Comparison of ENCODE assay signal across 19 cellular contexts in the genomic region with DNA sequence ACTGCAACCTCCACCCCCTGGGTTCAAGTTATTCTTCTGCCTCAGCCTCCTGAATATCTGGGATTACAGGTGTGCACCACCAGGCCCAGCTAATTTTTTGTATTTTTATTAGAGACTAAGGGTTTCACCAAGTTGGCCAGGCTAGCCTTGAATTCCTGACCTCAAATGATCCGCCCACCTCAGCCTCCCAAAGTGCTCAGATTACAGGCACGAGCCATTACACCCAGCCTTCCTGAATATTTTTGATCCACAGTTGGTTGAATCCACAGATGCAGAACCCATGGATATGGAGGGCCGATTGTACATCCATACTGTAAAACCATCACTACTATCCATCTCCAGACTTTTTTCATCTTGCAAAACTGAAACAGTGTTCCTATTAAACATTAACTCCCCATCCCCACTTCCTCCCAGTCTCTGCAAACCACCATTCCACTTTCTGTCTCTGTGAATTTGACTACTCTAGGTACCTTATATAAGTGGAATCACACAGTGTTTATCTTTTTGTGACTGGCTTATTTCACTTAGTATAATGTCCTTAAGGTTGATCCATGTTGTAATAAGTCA.
"Had no signal": no experiment of that assay in that cellular context is flagged by ENCODE, and none has a peak within 500 bp of the region (broad histone marks: within the 10 kb centered on the region; RNA-seq: fewer than 3 reads in every experiment).

No MANE protein-coding gene starts in this region.

- H3K36me3 Mint-ChIP-seq: mesothelial cell of epicardium had no signal

- FAIRE-seq: endothelial cell of umbilical vein had no signal

- H3K36me3 ChIP-seq: esophagus squamous epithelium, lower lobe of right lung, prostate gland, vagina had no signal

- H3K27ac ChIP-seq: esophagus squamous epithelium, lower lobe of right lung, prostate gland, vagina had no signal

- H3K4me3 ChIP-seq: body of pancreas, esophagus squamous epithelium, lower lobe of right lung, prostate gland, vagina had no signal

- H3K27me3 ChIP-seq: body of pancreas, esophagus squamous epithelium, vagina had no signal

- H3K9me3 Mint-ChIP-seq: activated T-cell treated with anti-CD3 and anti-CD28 coated beads, Interleukin-2, amount 50 U/mL, for 24 hours; activated T-helper 2 cell treated with anti-CD3 and anti-CD28 coated beads, Interferon-gamma antibody, Interleukin-2, Interleukin-4, amounts not matched to agents 10 μg/mL and 5 μg/mL and 100 μg/mL, durations not matched to agents 14 hours and 24 hours and 36 hours had no signal

- H3K9me3 ChIP-seq: esophagus squamous epithelium, lower lobe of right lung, prostate gland, vagina had no signal

- H3K27ac Mint-ChIP-seq: activated CD4-positive, alpha-beta T cell treated with anti-CD3 and anti-CD28 coated beads, Interleukin-2, amount 10 ng/mL, durations not matched to agents 24 days and 14 days; activated CD8-positive, alpha-beta T cell treated with anti-CD3 and anti-CD28 coated beads for 36 hours; activated T-cell treated with anti-CD3 and anti-CD28 coated beads, Interleukin-2, amount 50 U/mL, for 24 hours; activated T-helper 2 cell treated with anti-CD3 and anti-CD28 coated beads, Interferon-gamma antibody, Interleukin-2, Interleukin-4, amounts not matched to agents 10 μg/mL and 5 μg/mL and 100 μg/mL, durations not matched to agents 14 hours and 24 hours and 36 hours; mesothelial cell of epicardium; stimulated activated naive CD8-positive, alpha-beta T cell treated with anti-CD3 and anti-CD28 coated beads, Interleukin-15, Interleukin-2, amounts not matched to agents 100 ng/mL and 50 ng/mL, for 24 hours had no signal

- H3K4me1 ChIP-seq: prostate gland had no signal

- ATAC-seq: activated CD8-positive, alpha-beta T cell treated with anti-CD3 and anti-CD28 coated beads for 36 hours; body of pancreas; left cardiac atrium; lower lobe of right lung; right cardiac atrium had no signal

- DNase-seq: activated CD4-positive, alpha-beta T cell treated with anti-CD3 and anti-CD28 coated beads, Interleukin-2, amount 10 ng/mL, durations not matched to agents 24 days and 14 days; activated CD8-positive, alpha-beta T cell treated with anti-CD3 and anti-CD28 coated beads for 36 hours; activated naive CD4-positive, alpha-beta T cell treated with Interleukin-2 at 50 U/mL for 16 hours; activated T-cell treated with anti-CD3 and anti-CD28 coated beads, Interleukin-2, amount 50 U/mL, for 24 hours; body of pancreas; dermis blood vessel endothelial cell; effector memory CD4-positive, alpha-beta T cell; esophagus squamous epithelium; left cardiac atrium; lower lobe of right lung; right cardiac atrium; T1000; trophoblast cell had no signal
